In genomic region chr3:112013058-112013783, GRCh38 we compare ENCODE assay signal across 8 cellular contexts. TPM values are rescaled to one million over a fixed set of nuclear protein-coding genes. Genes with fewer than 3 reads are reported as not detected.
A peak's percentile ranks its signal among the peaks of the same experiment; 100 is the strongest.
DNase-seq lines count a peak whose midpoint lies in the region; ATAC-seq lines count a peak whose summit lies in the region.

No MANE protein-coding gene starts in this region.

- H3K9ac ChIP-seq in Karpas-422 (ENCODE audit: low read length): no peak overlapping the region

- peak overlapping the region; percentile 80; the same call in 1 of the 2 replicates for H2AFZ ChIP-seq in Karpas-422 (ENCODE audit: low read length)

- H3K27ac ChIP-seq in Karpas-422 (ENCODE audit: low read length): no peak overlapping the region

- H3K27me3 ChIP-seq in Karpas-422 (ENCODE audit: low read length): no peaks in the 10 kb centered on the region

- no peak overlapping the region for H3K4me3 ChIP-seq in Karpas-422 (ENCODE audit: low read length)

- peak overlapping the region; percentile 22 for H3K4me2 ChIP-seq in Karpas-422 (ENCODE audit: low read depth, low read length, poor library complexity, severe bottlenecking)

- H3K9me2 ChIP-seq in Karpas-422 (replicated peaks; ENCODE audit: insufficient read depth, low read length): no peaks in the 10 kb centered on the region

- DNase-seq in DMS53 (lab: John Stamatoyannopoulos, UW) (peak; percentile 85), Karpas-422 (peak; percentile 84), cerebellum (ENCODE audit: low spot score) (peak; percentile 71), left kidney (ENCODE audit: low read depth, low spot score) (peak; percentile 91)
- peak; percentile 37 for DNase-seq in activated CD4-positive, alpha-beta T cell treated with anti-CD3 and anti-CD28 coated beads for 1 hour
- peak; percentile 70 for DNase-seq in stimulated activated CD4-positive, alpha-beta T cell treated with anti-CD3 and anti-CD28 coated beads, Interleukin-4, amount 100 ng/mL, for 24 hours

- no peaks in the 10 kb centered on the region for H3K79me2 ChIP-seq in Karpas-422 (ENCODE audit: low read length)

- ATAC-seq in GM21515 (IDR thresholded peaks at IDR 0.05; ENCODE audit: unreplicated experiment) (peak; percentile 84), GM21526 (IDR thresholded peaks at IDR 0.05; ENCODE audit: low FRiP score, unreplicated experiment) (no peak)

- no peaks in the 10 kb centered on the region for H3K36me3 ChIP-seq in Karpas-422 (ENCODE audit: insufficient read depth, low read length)

- no peaks in the 10 kb centered on the region for H3K9me3 ChIP-seq in Karpas-422 (ENCODE audit: low read length)

- H4K20me1 ChIP-seq in Karpas-422 (ENCODE audit: insufficient read depth, low read depth, low read length): no peaks in the 10 kb centered on the region

- H3K4me1 ChIP-seq in Karpas-422 (ENCODE audit: low read length): peaks cover 14% of the 10 kb centered on the region

RNA-seq across cellular contexts. Expression of gene TAGLN3, which starts 14.5 kb away (rescaled TPM):
- total RNA-seq in Karpas-422 (2014; rRNA removed; shearing (Covaris generic); ENCODE audit: low replicate concordance): not detected in 2 replicates
- 91.8 TPM for total RNA-seq in cerebellum

RNA-seq across cellular contexts. Expression of gene TMPRSS7, which starts 21.3 kb away (rescaled TPM):
- not detected in 2 replicates for total RNA-seq in Karpas-422 (2014; rRNA removed; shearing (Covaris generic); ENCODE audit: low replicate concordance)
- total RNA-seq in cerebellum: 0.36 TPM

RNA-seq across cellular contexts. Expression of gene ABHD10, which starts 34.4 kb away (rescaled TPM):
- total RNA-seq in Karpas-422 (2014; rRNA removed; shearing (Covaris generic); ENCODE audit: low replicate concordance): 20.0 and 52.4 TPM in 2 replicates
- 60.9 TPM for total RNA-seq in cerebellum

Comparison
In these comparisons a context has a peak if more than half of its experiments do, and no peak if none do; other contexts are left out.
1. DNase-seq: peak in every context shown above with its lines; median percentile 91 in left kidney; 85 in DMS53; 84 in Karpas-422; 71 in cerebellum; 70 in stimulated activated CD4-positive, alpha-beta T cell treated with anti-CD3 and anti-CD28 coated beads, Interleukin-4, amount 100 ng/mL, for 24 hours; 37 in activated CD4-positive, alpha-beta T cell treated with anti-CD3 and anti-CD28 coated beads for 1 hour.
2. RNA of gene TAGLN3, which starts 14.5 kb away (total RNA-seq): 91.8 TPM in cerebellum (single experiment); not detected in Karpas-422; every median in the first group is over 10 times any median in the second.